ENCODE assay signal across 9 cellular contexts in genomic region chr6:155882527-155883333, GRCh38.
DNase-seq lines count a peak whose midpoint lies in the region; ATAC-seq and TF ChIP-seq lines count a peak whose summit lies in the region.
"Had no signal": no experiment of that assay in that cellular context is flagged by ENCODE, and none has a peak within 500 bp of the region (broad histone marks: within the 10 kb centered on the region; RNA-seq: fewer than 3 reads in every experiment).

No MANE protein-coding gene starts in this region.

- 63 to 75% (median 73%) methylated on average over 4 of the region's 4 CpGs for WGBS in heart left ventricle, 4 donors

- ATAC-seq in GM18499 (IDR thresholded peaks at IDR 0.05; ENCODE audit: insufficient read depth, unreplicated experiment): peak; percentile 81
- ATAC-seq in GM21447 (IDR thresholded peaks at IDR 0.05; ENCODE audit: unreplicated experiment): peak; percentile 93
- ATAC-seq in HG03439 (IDR thresholded peaks at IDR 0.05; ENCODE audit: unreplicated experiment): peak; percentile 68
- no peak for ATAC-seq in heart left ventricle

- no peak overlapping the region for H3K4me3 ChIP-seq in heart left ventricle

- no peak for TF ChIP-seq POLR2A in heart left ventricle (IDR thresholded peaks at IDR 0.05)

- no peaks in the 10 kb centered on the region for H3K9me3 ChIP-seq in heart left ventricle

- no peaks in the 10 kb centered on the region for H3K36me3 Mint-ChIP-seq in immature natural killer cell

- no peaks in the 10 kb centered on the region for H3K4me1 Mint-ChIP-seq in immature natural killer cell

- H3K4me1 ChIP-seq in heart left ventricle: peaks cover 0 to 32% (median 5%) of the 10 kb centered on the region in 12 donors

- no peaks in the 10 kb centered on the region for H3K27me3 ChIP-seq in heart left ventricle

- no peak overlapping the region for H3K27ac ChIP-seq in heart left ventricle

- no peaks in the 10 kb centered on the region for H3K36me3 ChIP-seq in heart left ventricle

- no peak overlapping the region for H3K4me3 Mint-ChIP-seq in immature natural killer cell

- H3K27me3 Mint-ChIP-seq in immature natural killer cell (ENCODE audit: low read depth in 3 of 3): peaks cover 0 to 3% (median 2%) of the 10 kb centered on the region in 3 donors

- H3K9me3 Mint-ChIP-seq in immature natural killer cell: peaks cover 0 to 5% (median 0%) of the 10 kb centered on the region in 6 donors

- no peak overlapping the region for H3K27ac Mint-ChIP-seq in immature natural killer cell

- peak; percentile 14 for DNase-seq in left kidney (ENCODE audit: low read depth, low spot score)
- no peak for DNase-seq in SHP77 (lab: John Stamatoyannopoulos, UW)
- DNase-seq in immature natural killer cell: no peak
- DNase-seq in heart left ventricle: no peak
- no peak for DNase-seq in NCI-H1694 treated with DMSO at 0.1 percent for 48 hours (lab: John Stamatoyannopoulos, UW)
- DNase-seq: KG1 had no signal

- intact Hi-C loops in heart left ventricle (cut with DNase I): no loop called here

- no peak for TF ChIP-seq CTCF in heart left ventricle (IDR thresholded peaks at IDR 0.05)

Comparison
In these comparisons a context has a peak if more than half of its experiments do, and no peak if none do; other contexts are left out.
1. ATAC-seq: peak in GM18499 (single experiment), GM21447 (single experiment) and HG03439 (single experiment); none in heart left ventricle (0 of 4).